Comparison of ENCODE assay signal across 1 cellular context in genomic region chr17:7575959-7576358, GRCh38.
TF ChIP-seq lines count a peak whose summit lies in the region.

No MANE protein-coding gene starts in this region.

TF ChIP-seq in K562, 482 proteins besides CTCF, POLR2A, EP300 and RAD21:
- TF ChIP-seq POLR2AphosphoS5 (IDR thresholded peaks at IDR 0.05; ENCODE audit: control insufficient read depth, insufficient read depth, low read depth, low read length) (peak; percentile 3; the same call in 1 of the 2 replicates), SUPT5H (IDR thresholded peaks at IDR 0.05) (0 out of 2 replicates have a peak, but pooled peaks have one; percentile 17), SMAD2 (IDR thresholded peaks at IDR 0.05; ENCODE audit: low read depth, low read length) (no peak), HCFC1 (IDR thresholded peaks at IDR 0.05; ENCODE audit: low read depth, low read length) (no peak)
- TF ChIP-seq, protein P1, sequence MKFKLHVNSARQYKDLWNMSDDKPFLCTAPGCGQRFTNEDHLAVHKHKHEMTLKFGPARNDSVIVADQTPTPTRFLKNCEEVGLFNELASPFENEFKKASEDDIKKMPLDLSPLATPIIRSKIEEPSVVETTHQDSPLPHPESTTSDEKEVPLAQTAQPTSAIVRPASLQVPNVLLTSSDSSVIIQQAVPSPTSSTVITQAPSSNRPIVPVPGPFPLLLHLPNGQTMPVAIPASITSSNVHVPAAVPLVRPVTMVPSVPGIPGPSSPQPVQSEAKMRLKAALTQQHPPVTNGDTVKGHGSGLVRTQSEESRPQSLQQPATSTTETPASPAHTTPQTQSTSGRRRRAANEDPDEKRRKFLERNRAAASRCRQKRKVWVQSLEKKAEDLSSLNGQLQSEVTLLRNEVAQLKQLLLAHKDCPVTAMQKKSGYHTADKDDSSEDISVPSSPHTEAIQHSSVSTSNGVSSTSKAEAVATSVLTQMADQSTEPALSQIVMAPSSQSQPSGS (CRISPR knock-in tag; IDR thresholded peaks at IDR 0.05), result no peak
